Comparison of ENCODE assay signal across 10 cellular contexts in genomic region chr22:31530816-31531180, GRCh38. TPM values are rescaled to one million over a fixed set of nuclear protein-coding genes. Genes with fewer than 3 reads are reported as not detected.
DNase-seq lines count a peak whose midpoint lies in the region; ATAC-seq lines count a peak whose summit lies in the region.
"Had no signal": no experiment of that assay in that cellular context is flagged by ENCODE, and none has a peak within 500 bp of the region (broad histone marks: within the 10 kb centered on the region; RNA-seq: fewer than 3 reads in every experiment).

No MANE protein-coding gene starts in this region.

- H3K27me3 Mint-ChIP-seq in activated CD4-positive, alpha-beta T cell treated with anti-CD3 and anti-CD28 coated beads, Interleukin-2, amount 10 ng/mL, durations not matched to agents 24 days and 14 days = no peaks in the 10 kb centered on the region
- peaks cover 0 to 2% (median 0%) of the 10 kb centered on the region in 3 donors for H3K27me3 Mint-ChIP-seq in immature natural killer cell (ENCODE audit: low read depth in 3 of 3)
- no peaks in the 10 kb centered on the region for H3K27me3 Mint-ChIP-seq in stimulated activated naive CD8-positive, alpha-beta T cell treated with anti-CD3 and anti-CD28 coated beads, Interleukin-15, amount 100 ng/mL, for 72 hours
- H3K27me3 Mint-ChIP-seq: activated naive CD8-positive, alpha-beta T cell treated with anti-CD3 and anti-CD28 coated beads, Interleukin-2, amount 10 ng/mL, durations not matched to agents 7 days and 5 days; naive B cell had no signal

- DNase-seq in activated CD4-positive, alpha-beta T cell treated with anti-CD3 and anti-CD28 coated beads, Interleukin-2, amount 10 ng/mL, durations not matched to agents 24 days and 14 days = no peak
- DNase-seq in activated CD4-positive, alpha-beta T cell treated with anti-CD3 and anti-CD28 coated beads, Interleukin-2, amount 50 U/mL, for 4 hours = no peak
- peak; percentile 54 for DNase-seq in astrocyte of the hippocampus (ENCODE audit: low read depth, low spot score)
- DNase-seq in immature natural killer cell = no peak
- DNase-seq in stimulated activated naive CD8-positive, alpha-beta T cell treated with anti-CD3 and anti-CD28 coated beads, Interleukin-15, amount 100 ng/mL, for 72 hours = no peak
- DNase-seq: activated naive CD8-positive, alpha-beta T cell treated with anti-CD3 and anti-CD28 coated beads, Interleukin-2, amount 10 ng/mL, durations not matched to agents 7 days and 5 days; naive B cell had no signal

- H3K9me3 Mint-ChIP-seq in activated CD4-positive, alpha-beta T cell treated with anti-CD3 and anti-CD28 coated beads, Interleukin-2, amount 10 ng/mL, durations not matched to agents 24 days and 14 days = peaks cover 7% of the 10 kb centered on the region
- no peaks in the 10 kb centered on the region for H3K9me3 Mint-ChIP-seq in immature natural killer cell
- H3K9me3 Mint-ChIP-seq in stimulated activated naive CD8-positive, alpha-beta T cell treated with anti-CD3 and anti-CD28 coated beads, Interleukin-15, amount 100 ng/mL, for 72 hours = peaks cover 1 to 4% of the 10 kb centered on the region in 2 donors
- H3K9me3 Mint-ChIP-seq: activated naive CD8-positive, alpha-beta T cell treated with anti-CD3 and anti-CD28 coated beads, Interleukin-2, amount 10 ng/mL, durations not matched to agents 7 days and 5 days; naive B cell had no signal

- no peak for ATAC-seq in stimulated activated naive CD8-positive, alpha-beta T cell treated with anti-CD3 and anti-CD28 coated beads, Interleukin-15, amount 100 ng/mL, for 72 hours
- ATAC-seq in GM21367 (IDR thresholded peaks at IDR 0.05; ENCODE audit: unreplicated experiment) (no peak), HG03565 (IDR thresholded peaks at IDR 0.05; ENCODE audit: unreplicated experiment) (no peak), GM21515 (IDR thresholded peaks at IDR 0.05; ENCODE audit: unreplicated experiment) (no peak)

- H3K27ac Mint-ChIP-seq in activated CD4-positive, alpha-beta T cell treated with anti-CD3 and anti-CD28 coated beads, Interleukin-2, amount 10 ng/mL, durations not matched to agents 24 days and 14 days = peak overlapping the region; percentile 86
- peak overlapping the region in 4 of 6 donors; percentile 57 to 80 (median 65) for H3K27ac Mint-ChIP-seq in immature natural killer cell
- peak overlapping the region; percentile 42 to 64 for H3K27ac Mint-ChIP-seq in stimulated activated naive CD8-positive, alpha-beta T cell treated with anti-CD3 and anti-CD28 coated beads, Interleukin-15, amount 100 ng/mL, for 72 hours

- intact Hi-C loops in activated CD4-positive, alpha-beta T cell treated with anti-CD3 and anti-CD28 coated beads, Interleukin-2, amount 10 ng/mL, durations not matched to agents 24 days and 14 days (cut with micrococcal nuclease) = no loop called here

- H3K36me3 Mint-ChIP-seq in activated CD4-positive, alpha-beta T cell treated with anti-CD3 and anti-CD28 coated beads, Interleukin-2, amount 10 ng/mL, durations not matched to agents 24 days and 14 days (ENCODE audit: low read depth) = peaks cover 74% of the 10 kb centered on the region
- peaks cover 0 to 20% (median 9%) of the 10 kb centered on the region in 3 donors for H3K36me3 Mint-ChIP-seq in immature natural killer cell

- no peak overlapping the region for H3K4me3 Mint-ChIP-seq in activated CD4-positive, alpha-beta T cell treated with anti-CD3 and anti-CD28 coated beads, Interleukin-2, amount 10 ng/mL, durations not matched to agents 24 days and 14 days
- H3K4me3 Mint-ChIP-seq in immature natural killer cell = no peak overlapping the region
- H3K4me3 Mint-ChIP-seq in stimulated activated naive CD8-positive, alpha-beta T cell treated with anti-CD3 and anti-CD28 coated beads, Interleukin-15, amount 100 ng/mL, for 72 hours = no peak overlapping the region
- H3K4me3 Mint-ChIP-seq: activated naive CD8-positive, alpha-beta T cell treated with anti-CD3 and anti-CD28 coated beads, Interleukin-2, amount 10 ng/mL, durations not matched to agents 7 days and 5 days; naive B cell had no signal

- H3K4me1 Mint-ChIP-seq in activated CD4-positive, alpha-beta T cell treated with anti-CD3 and anti-CD28 coated beads, Interleukin-2, amount 10 ng/mL, durations not matched to agents 24 days and 14 days = peaks cover 48% of the 10 kb centered on the region
- H3K4me1 Mint-ChIP-seq in immature natural killer cell = peaks cover 13 to 42% of the 10 kb centered on the region in 2 donors
- peaks cover 95% of the 10 kb centered on the region for H3K4me1 Mint-ChIP-seq in stimulated activated naive CD8-positive, alpha-beta T cell treated with anti-CD3 and anti-CD28 coated beads, Interleukin-15, amount 100 ng/mL, for 72 hours

RNA-seq across cellular contexts. Expression of gene SFI1, which starts 34.5 kb away (rescaled TPM):
- 321 and 352 TPM in 2 replicates for total RNA-seq in activated CD4-positive, alpha-beta T cell treated with anti-CD3 and anti-CD28 coated beads, Interleukin-2, amount 10 ng/mL, durations not matched to agents 24 days and 14 days
- polyA plus RNA-seq in immature natural killer cell = 10 to 100 TPM in 2 of 3 donors, 1 to 10 TPM in 1; 4.2 to 31.5 (median 11.1) TPM

RNA-seq across cellular contexts. Expression of gene EIF4ENIF1, which starts 41.2 kb away (rescaled TPM):
- total RNA-seq in activated CD4-positive, alpha-beta T cell treated with anti-CD3 and anti-CD28 coated beads, Interleukin-2, amount 10 ng/mL, durations not matched to agents 24 days and 14 days = 78.1 and 85.6 TPM in 2 replicates
- polyA plus RNA-seq in immature natural killer cell = 10 to 100 TPM in 1 of 3 donors, 1 to 10 TPM in 2; 6.9 to 21.1 (median 9.7) TPM
